22 cellular contexts compared by ENCODE assay signal in the genomic region with DNA sequence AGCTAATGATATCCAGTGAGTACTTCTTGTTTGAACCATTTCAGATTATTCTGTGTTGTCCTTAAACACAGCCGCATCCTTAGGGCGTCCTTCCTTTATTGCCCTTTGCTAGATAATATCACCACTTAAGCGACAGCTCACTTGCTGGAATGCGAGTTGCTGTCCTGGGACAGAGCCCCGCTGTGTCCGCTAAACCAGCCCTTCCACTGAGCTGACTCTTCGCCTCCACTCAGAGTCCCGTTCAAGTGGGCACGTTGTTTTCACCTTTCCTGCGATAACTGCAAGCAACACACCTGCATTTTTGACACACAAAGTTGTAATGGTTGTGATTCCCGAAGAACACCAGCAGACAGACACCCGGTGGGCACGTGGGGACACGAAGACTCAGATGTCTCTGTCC.
A peak's percentile ranks its signal among the peaks of the same experiment; 100 is the strongest.
DNase-seq lines count a peak whose midpoint lies in the region; ATAC-seq and TF ChIP-seq lines count a peak whose summit lies in the region.
"Had no signal": no experiment of that assay in that cellular context is flagged by ENCODE, and none has a peak within 500 bp of the region (broad histone marks: within the 10 kb centered on the region; RNA-seq: fewer than 3 reads in every experiment).

No MANE protein-coding gene starts in this region.

- no peaks in the 10 kb centered on the region for H3K79me2 ChIP-seq in OCI-LY1 (ENCODE audit: insufficient read depth, low read length)

- 73 to 74% methylated on average over 14 of the region's 14 CpGs for WGBS in thyroid gland, 2 donors
- WGBS in upper lobe of left lung, 2 donors = 87 to 88% methylated on average over 14 of the region's 14 CpGs

- H3F3A ChIP-seq in OCI-LY1 (ENCODE audit: insufficient read depth, low read length) = no peaks in the 10 kb centered on the region

- TF ChIP-seq CTCF in OCI-LY1 (IDR thresholded peaks at IDR 0.05; ENCODE audit: low read length) (no peak), thyroid gland (IDR thresholded peaks at IDR 0.05) (no peak), upper lobe of left lung (IDR thresholded peaks at IDR 0.05) (no peak)

- peak; percentile 35 for DNase-seq in activated CD8-positive, alpha-beta memory T cell treated with anti-CD3 and anti-CD28 coated beads, Interleukin-2, amount 10 ng/mL, durations not matched to agents 7 days and 5 days
- DNase-seq in activated CD8-positive, alpha-beta memory T cell treated with anti-CD3 and anti-CD28 coated beads, Interleukin-2, amount 50 U/mL, for 4 hours = no peak
- DNase-seq in memory B cell (ENCODE audit: low spot score in 2 of 2) (no peak), thyroid gland (peak; percentile 34 to 41), germinal center (ENCODE audit: low spot score) (no peak), upper lobe of left lung (no peak)
- DNase-seq: Caco-2; CD4-positive, alpha-beta T cell; GDM1; HCEC 1CT; Karpas-422; NCI-H1048; NCI-H146; NCI-H2081; NCI-H2227 treated with DMSO at 0.1 percent for 48 hours; NCI-H524; NCI-H82; SHP77 had no signal

- H3K9me3 ChIP-seq in OCI-LY1 (ENCODE audit: low read length) (no peaks in the 10 kb centered on the region), thyroid gland (no peaks in the 10 kb centered on the region), upper lobe of left lung (no peaks in the 10 kb centered on the region)
- H3K9me3 ChIP-seq: Caco-2 had no signal

- H3K4me3 ChIP-seq in OCI-LY1 (ENCODE audit: low read depth, low read length, poor library complexity, severe bottlenecking) (no peak overlapping the region), thyroid gland (replicated peaks in 1 of 3) (no peak overlapping the region), upper lobe of left lung (no peak overlapping the region)

- no peaks in the 10 kb centered on the region for H3K9me2 ChIP-seq in OCI-LY1 (ENCODE audit: low read depth, low read length)

- H3K4me1 Mint-ChIP-seq in activated CD8-positive, alpha-beta memory T cell treated with anti-CD3 and anti-CD28 coated beads, Interleukin-2, amount 10 ng/mL, durations not matched to agents 7 days and 5 days = no peaks in the 10 kb centered on the region
- peaks cover 19% of the 10 kb centered on the region for H3K4me1 Mint-ChIP-seq in memory B cell

- H3K4me1 ChIP-seq in OCI-LY1 (ENCODE audit: insufficient read depth, low read length, severe bottlenecking) = peaks cover 21% of the 10 kb centered on the region
- peaks cover 12 to 16% of the 10 kb centered on the region in 2 donors for H3K4me1 ChIP-seq in thyroid gland
- no peaks in the 10 kb centered on the region for H3K4me1 ChIP-seq in upper lobe of left lung
- H3K4me1 ChIP-seq: Caco-2 had no signal

- no peaks in the 10 kb centered on the region for H4K20me1 ChIP-seq in OCI-LY1 (ENCODE audit: insufficient read depth, low read length)

- ATAC-seq in activated CD8-positive, alpha-beta memory T cell treated with anti-CD3 and anti-CD28 coated beads, Interleukin-2, amount 10 ng/mL, durations not matched to agents 7 days and 5 days = no peak
- no peak for ATAC-seq in memory B cell (ENCODE audit: low read depth)
- no peak for ATAC-seq in HG02678 (IDR thresholded peaks at IDR 0.05; ENCODE audit: unreplicated experiment)
- ATAC-seq in upper lobe of left lung (ENCODE audit: low FRiP score in 2 of 2) = no peak

- H3K4me3 Mint-ChIP-seq in activated CD8-positive, alpha-beta memory T cell treated with anti-CD3 and anti-CD28 coated beads, Interleukin-2, amount 10 ng/mL, durations not matched to agents 7 days and 5 days = no peak overlapping the region
- H3K4me3 Mint-ChIP-seq in memory B cell = no peak overlapping the region
- H3K4me3 Mint-ChIP-seq: B cell; CD4-positive, alpha-beta T cell had no signal

- no peaks in the 10 kb centered on the region for H3K9me3 Mint-ChIP-seq in activated CD8-positive, alpha-beta memory T cell treated with anti-CD3 and anti-CD28 coated beads, Interleukin-2, amount 10 ng/mL, durations not matched to agents 7 days and 5 days (ENCODE audit: low read depth)
- no peaks in the 10 kb centered on the region for H3K9me3 Mint-ChIP-seq in memory B cell
- H3K9me3 Mint-ChIP-seq: CD4-positive, alpha-beta T cell; IgD-negative memory B cell had no signal

- TF ChIP-seq EP300 in upper lobe of left lung (IDR thresholded peaks at IDR 0.05) = no peak

- no peak overlapping the region for H3K27ac Mint-ChIP-seq in activated CD8-positive, alpha-beta memory T cell treated with anti-CD3 and anti-CD28 coated beads, Interleukin-2, amount 10 ng/mL, durations not matched to agents 7 days and 5 days
- H3K27ac Mint-ChIP-seq in memory B cell = peak overlapping the region; percentile 28
- H3K27ac Mint-ChIP-seq: B cell; CD4-positive, alpha-beta T cell; IgD-negative memory B cell had no signal

- H3K27ac ChIP-seq in OCI-LY1 (ENCODE audit: low read depth, low read length, poor library complexity, severe bottlenecking) (no peak overlapping the region), thyroid gland (peak overlapping the region in 1 of 3 donors; percentile 71), upper lobe of left lung (no peak overlapping the region)

- H3K36me3 ChIP-seq in OCI-LY1 (ENCODE audit: insufficient read depth, low read length) (peaks cover 20% of the 10 kb centered on the region), thyroid gland (no peaks in the 10 kb centered on the region), upper lobe of left lung (peaks cover 0 to 11% (median 4%) of the 10 kb centered on the region in 4 donors)

- H2AFZ ChIP-seq in OCI-LY1 (ENCODE audit: low read length) = no peak overlapping the region

- intact Hi-C loops in thyroid gland (cut with DNase I) = no loop called here

- H3K4me2 ChIP-seq in OCI-LY1 (ENCODE audit: low read length) = peak overlapping the region; percentile 45; the same call in 1 of the 2 replicates

- H3K36me3 Mint-ChIP-seq in activated CD8-positive, alpha-beta memory T cell treated with anti-CD3 and anti-CD28 coated beads, Interleukin-2, amount 10 ng/mL, durations not matched to agents 7 days and 5 days = no peaks in the 10 kb centered on the region
- peaks cover 22% of the 10 kb centered on the region for H3K36me3 Mint-ChIP-seq in memory B cell

- CTCF ChIA-PET in activated CD8-positive, alpha-beta memory T cell treated with anti-CD3 and anti-CD28 coated beads, Interleukin-2, amount 10 ng/mL, durations not matched to agents 7 days and 5 days (lab: Charles Lee) = no interaction called here

- H3K27me3 ChIP-seq in OCI-LY1 (ENCODE audit: insufficient read depth, low read length) (no peaks in the 10 kb centered on the region), thyroid gland (no peaks in the 10 kb centered on the region), upper lobe of left lung (no peaks in the 10 kb centered on the region)

- TF ChIP-seq POLR2A in thyroid gland (IDR thresholded peaks at IDR 0.05) (no peak), upper lobe of left lung (IDR thresholded peaks at IDR 0.05) (no peak)

- H3K27me3 Mint-ChIP-seq in activated CD8-positive, alpha-beta memory T cell treated with anti-CD3 and anti-CD28 coated beads, Interleukin-2, amount 10 ng/mL, durations not matched to agents 7 days and 5 days = no peaks in the 10 kb centered on the region
- H3K27me3 Mint-ChIP-seq in memory B cell = no peaks in the 10 kb centered on the region
- H3K27me3 Mint-ChIP-seq: B cell; CD4-positive, alpha-beta T cell; IgD-negative memory B cell had no signal

- H3K9ac ChIP-seq in OCI-LY1 (ENCODE audit: low read length) = no peak overlapping the region

Comparison
In these comparisons a context has a peak if more than half of its experiments do, and no peak if none do; other contexts are left out.
1. DNase-seq: peak in activated CD8-positive, alpha-beta memory T cell treated with anti-CD3 and anti-CD28 coated beads, Interleukin-2, amount 10 ng/mL, durations not matched to agents 7 days and 5 days (single experiment) and thyroid gland (2 of 2); none in activated CD8-positive, alpha-beta memory T cell treated with anti-CD3 and anti-CD28 coated beads, Interleukin-2, amount 50 U/mL, for 4 hours (single experiment), memory B cell (0 of 2), germinal center (single experiment) and upper lobe of left lung (0 of 2).